2 cellular contexts compared by ENCODE assay signal in the genomic region with DNA sequence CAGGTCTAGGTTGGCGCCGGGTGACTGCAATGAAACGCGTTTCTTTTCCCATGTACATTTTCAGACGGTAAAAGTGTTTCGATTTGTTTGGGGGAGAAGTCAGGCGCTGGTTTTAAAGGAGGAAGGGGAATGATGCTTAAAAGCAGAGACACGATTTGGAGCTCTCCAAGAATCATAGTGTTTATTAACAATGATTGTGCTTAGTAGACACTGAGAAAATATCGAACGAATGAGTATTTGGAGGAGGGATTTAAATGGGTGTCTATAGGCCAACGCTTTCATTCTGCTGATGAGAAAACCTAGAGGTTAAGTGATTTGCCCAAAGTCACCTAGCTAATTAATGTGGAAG.
TF ChIP-seq lines count a peak whose summit lies in the region.

No MANE protein-coding gene starts in this region.

TF ChIP-seq in GM12878, 131 proteins besides CTCF, POLR2A, EP300 and RAD21:
- TF ChIP-seq NR2C1 (IDR thresholded peaks at IDR 0.05), result no peak
- TF ChIP-seq, protein P1, sequence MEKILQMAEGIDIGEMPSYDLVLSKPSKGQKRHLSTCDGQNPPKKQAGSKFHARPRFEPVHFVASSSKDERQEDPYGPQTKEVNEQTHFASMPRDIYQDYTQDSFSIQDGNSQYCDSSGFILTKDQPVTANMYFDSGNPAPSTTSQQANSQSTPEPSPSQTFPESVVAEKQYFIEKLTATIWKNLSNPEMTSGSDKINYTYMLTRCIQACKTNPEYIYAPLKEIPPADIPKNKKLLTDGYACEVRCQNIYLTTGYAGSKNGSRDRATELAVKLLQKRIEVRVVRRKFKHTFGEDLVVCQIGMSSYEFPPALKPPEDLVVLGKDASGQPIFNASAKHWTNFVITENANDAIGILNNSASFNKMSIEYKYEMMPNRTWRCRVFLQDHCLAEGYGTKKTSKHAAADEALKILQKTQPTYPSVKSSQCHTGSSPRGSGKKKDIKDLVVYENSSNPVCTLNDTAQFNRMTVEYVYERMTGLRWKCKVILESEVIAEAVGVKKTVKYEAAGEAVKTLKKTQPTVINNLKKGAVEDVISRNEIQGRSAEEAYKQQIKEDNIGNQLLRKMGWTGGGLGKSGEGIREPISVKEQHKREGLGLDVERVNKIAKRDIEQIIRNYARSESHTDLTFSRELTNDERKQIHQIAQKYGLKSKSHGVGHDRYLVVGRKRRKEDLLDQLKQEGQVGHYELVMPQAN (conservative IDR thresholded peaks at IDR 0.05), result no peak
- TF ChIP-seq HDAC6 (IDR thresholded peaks at IDR 0.05; ENCODE audit: unreplicated experiment), result no peak
- TF ChIP-seq ZNF207 (IDR thresholded peaks at IDR 0.05; ENCODE audit: borderline replicate concordance), result no peak

TF ChIP-seq in SK-N-SH, 30 proteins besides CTCF, POLR2A, EP300 and RAD21:
- TF ChIP-seq YY1 (IDR thresholded peaks at IDR 0.05; ENCODE audit: low read depth) (no peak), POLR2AphosphoS5 (IDR thresholded peaks at IDR 0.05; ENCODE audit: low read depth, low read length) (no peak), JUND (IDR thresholded peaks at IDR 0.05) (no peak), GATA2 (CRISPR knock-in tag; IDR thresholded peaks at IDR 0.05) (no peak), RCOR1 (IDR thresholded peaks at IDR 0.05; ENCODE audit: low read length) (no peak), RFX5 (IDR thresholded peaks at IDR 0.05; ENCODE audit: low read length) (no peak), RXRA (IDR thresholded peaks at IDR 0.05; ENCODE audit: borderline replicate concordance, low read depth) (no peak), SIN3A (IDR thresholded peaks at IDR 0.05; ENCODE audit: borderline replicate concordance, low read depth, low read length) (no peak), NFIC (IDR thresholded peaks at IDR 0.05; ENCODE audit: borderline replicate concordance) (no peak), MEF2A (IDR thresholded peaks at IDR 0.05; ENCODE audit: borderline replicate concordance, low read depth) (no peak), NRF1 (IDR thresholded peaks at IDR 0.05; ENCODE audit: low read depth, low read length) (no peak)
- TF ChIP-seq, protein P2, sequence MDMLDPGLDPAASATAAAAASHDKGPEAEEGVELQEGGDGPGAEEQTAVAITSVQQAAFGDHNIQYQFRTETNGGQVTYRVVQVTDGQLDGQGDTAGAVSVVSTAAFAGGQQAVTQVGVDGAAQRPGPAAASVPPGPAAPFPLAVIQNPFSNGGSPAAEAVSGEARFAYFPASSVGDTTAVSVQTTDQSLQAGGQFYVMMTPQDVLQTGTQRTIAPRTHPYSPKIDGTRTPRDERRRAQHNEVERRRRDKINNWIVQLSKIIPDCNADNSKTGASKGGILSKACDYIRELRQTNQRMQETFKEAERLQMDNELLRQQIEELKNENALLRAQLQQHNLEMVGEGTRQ (IDR thresholded peaks at IDR 0.05; ENCODE audit: borderline replicate concordance, low read depth, low read length), result no peak
- TF ChIP-seq, protein P3, sequence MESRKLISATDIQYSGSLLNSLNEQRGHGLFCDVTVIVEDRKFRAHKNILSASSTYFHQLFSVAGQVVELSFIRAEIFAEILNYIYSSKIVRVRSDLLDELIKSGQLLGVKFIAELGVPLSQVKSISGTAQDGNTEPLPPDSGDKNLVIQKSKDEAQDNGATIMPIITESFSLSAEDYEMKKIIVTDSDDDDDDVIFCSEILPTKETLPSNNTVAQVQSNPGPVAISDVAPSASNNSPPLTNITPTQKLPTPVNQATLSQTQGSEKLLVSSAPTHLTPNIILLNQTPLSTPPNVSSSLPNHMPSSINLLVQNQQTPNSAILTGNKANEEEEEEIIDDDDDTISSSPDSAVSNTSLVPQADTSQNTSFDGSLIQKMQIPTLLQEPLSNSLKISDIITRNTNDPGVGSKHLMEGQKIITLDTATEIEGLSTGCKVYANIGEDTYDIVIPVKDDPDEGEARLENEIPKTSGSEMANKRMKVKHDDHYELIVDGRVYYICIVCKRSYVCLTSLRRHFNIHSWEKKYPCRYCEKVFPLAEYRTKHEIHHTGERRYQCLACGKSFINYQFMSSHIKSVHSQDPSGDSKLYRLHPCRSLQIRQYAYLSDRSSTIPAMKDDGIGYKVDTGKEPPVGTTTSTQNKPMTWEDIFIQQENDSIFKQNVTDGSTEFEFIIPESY (IDR thresholded peaks at IDR 0.05; ENCODE audit: borderline replicate concordance, low read depth), result no peak
- TF ChIP-seq, protein P4, sequence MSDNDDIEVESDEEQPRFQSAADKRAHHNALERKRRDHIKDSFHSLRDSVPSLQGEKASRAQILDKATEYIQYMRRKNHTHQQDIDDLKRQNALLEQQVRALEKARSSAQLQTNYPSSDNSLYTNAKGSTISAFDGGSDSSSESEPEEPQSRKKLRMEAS (IDR thresholded peaks at IDR 0.05; ENCODE audit: low read depth), result no peak
- TF ChIP-seq, protein P5, sequence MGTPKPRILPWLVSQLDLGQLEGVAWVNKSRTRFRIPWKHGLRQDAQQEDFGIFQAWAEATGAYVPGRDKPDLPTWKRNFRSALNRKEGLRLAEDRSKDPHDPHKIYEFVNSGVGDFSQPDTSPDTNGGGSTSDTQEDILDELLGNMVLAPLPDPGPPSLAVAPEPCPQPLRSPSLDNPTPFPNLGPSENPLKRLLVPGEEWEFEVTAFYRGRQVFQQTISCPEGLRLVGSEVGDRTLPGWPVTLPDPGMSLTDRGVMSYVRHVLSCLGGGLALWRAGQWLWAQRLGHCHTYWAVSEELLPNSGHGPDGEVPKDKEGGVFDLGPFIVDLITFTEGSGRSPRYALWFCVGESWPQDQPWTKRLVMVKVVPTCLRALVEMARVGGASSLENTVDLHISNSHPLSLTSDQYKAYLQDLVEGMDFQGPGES (IDR thresholded peaks at IDR 0.05; ENCODE audit: low read depth, low read length), result no peak
